16 cellular contexts compared by ENCODE assay signal in genomic region chr15:77532846-77533245, GRCh38.
"Had no signal": no experiment of that assay in that cellular context is flagged by ENCODE, and none has a peak within 500 bp of the region (broad histone marks: within the 10 kb centered on the region; RNA-seq: fewer than 3 reads in every experiment).

No MANE protein-coding gene starts in this region.

- DNase-seq: activated CD4-positive, alpha-beta T cell treated with anti-CD3 and anti-CD28 coated beads for 36 hours; activated CD4-positive, alpha-beta T cell treated with anti-CD3 and anti-CD28 coated beads, Interleukin-2, amount 50 U/mL, for 48 hours; dermis blood vessel endothelial cell; effector memory CD4-positive, alpha-beta T cell; hippocampal formation; left cardiac atrium; mesenchymal stem cell; naive thymus-derived CD8-positive, alpha-beta T cell; occipital lobe; upper lobe of left lung had no signal

- FAIRE-seq: islet of Langerhans, TTC549 had no signal

- H3K9me3 ChIP-seq: ascending aorta, right atrium auricular region, suprapubic skin, upper lobe of left lung had no signal

- H3K27ac ChIP-seq: ascending aorta, right atrium auricular region, suprapubic skin, upper lobe of left lung had no signal

- H3K27me3 ChIP-seq: ascending aorta, right atrium auricular region, suprapubic skin, upper lobe of left lung had no signal

- H3K36me3 Mint-ChIP-seq: naive thymus-derived CD8-positive, alpha-beta T cell had no signal

- H3K4me3 Mint-ChIP-seq: activated CD4-positive, alpha-beta T cell treated with anti-CD3 and anti-CD28 coated beads for 36 hours; naive thymus-derived CD8-positive, alpha-beta T cell; stimulated activated naive CD8-positive, alpha-beta T cell treated with anti-CD3 and anti-CD28 coated beads, Interleukin-15, Interleukin-2, amounts not matched to agents 100 ng/mL and 50 ng/mL, for 24 hours had no signal

- H3K9me3 Mint-ChIP-seq: naive thymus-derived CD8-positive, alpha-beta T cell; stimulated activated naive CD8-positive, alpha-beta T cell treated with anti-CD3 and anti-CD28 coated beads, Interleukin-15, Interleukin-2, amounts not matched to agents 100 ng/mL and 50 ng/mL, for 24 hours had no signal

- H3K4me1 Mint-ChIP-seq: activated CD4-positive, alpha-beta T cell treated with anti-CD3 and anti-CD28 coated beads for 36 hours had no signal

- H3K4me1 ChIP-seq: ascending aorta had no signal

- ATAC-seq: activated CD4-positive, alpha-beta T cell treated with anti-CD3 and anti-CD28 coated beads for 36 hours; left cardiac atrium; naive thymus-derived CD8-positive, alpha-beta T cell had no signal

- H3K27me3 Mint-ChIP-seq: stimulated activated naive CD8-positive, alpha-beta T cell treated with anti-CD3 and anti-CD28 coated beads, Interleukin-15, Interleukin-2, amounts not matched to agents 100 ng/mL and 50 ng/mL, for 24 hours had no signal

- H3K4me3 ChIP-seq: ascending aorta, right atrium auricular region, suprapubic skin, upper lobe of left lung had no signal

- H3K27ac Mint-ChIP-seq: activated CD4-positive, alpha-beta T cell treated with anti-CD3 and anti-CD28 coated beads for 36 hours; naive thymus-derived CD8-positive, alpha-beta T cell; stimulated activated naive CD8-positive, alpha-beta T cell treated with anti-CD3 and anti-CD28 coated beads, Interleukin-15, Interleukin-2, amounts not matched to agents 100 ng/mL and 50 ng/mL, for 24 hours had no signal

- H3K36me3 ChIP-seq: ascending aorta, right atrium auricular region, suprapubic skin, upper lobe of left lung had no signal
